In genomic region chr12:68375701-68376469, GRCh38 we compare ENCODE assay signal across 11 cellular contexts. TPM values are rescaled to one million over a fixed set of nuclear protein-coding genes. Genes with fewer than 3 reads are reported as not detected.
DNase-seq lines count a peak whose midpoint lies in the region; ATAC-seq and TF ChIP-seq lines count a peak whose summit lies in the region.
"Had no signal": no experiment of that assay in that cellular context is flagged by ENCODE, and none has a peak within 500 bp of the region (broad histone marks: within the 10 kb centered on the region; RNA-seq: fewer than 3 reads in every experiment).

No MANE protein-coding gene starts in this region.

- 92 to 97% methylated on average over 2 of the region's 2 CpGs for WGBS in lower leg skin, 2 donors
- 73 to 83% methylated on average over 2 of the region's 2 CpGs for WGBS in testis, 2 donors

- TF ChIP-seq POLR2A in lower leg skin (IDR thresholded peaks at IDR 0.05): no peak
- TF ChIP-seq POLR2A in testis (IDR thresholded peaks at IDR 0.05): no peak

- peaks cover 26% of the 10 kb centered on the region for H3K4me1 ChIP-seq in CD4-positive, CD25-positive, alpha-beta regulatory T cell (ENCODE audit: control insufficient read depth, insufficient read depth, low read length, poor library complexity, severe bottlenecking)
- H3K4me1 ChIP-seq in Panc1 (ENCODE audit: control insufficient read depth, insufficient read depth, low read length): peaks cover 20% of the 10 kb centered on the region
- H3K4me1 ChIP-seq in testis: peaks cover 21% of the 10 kb centered on the region

- POLR2A ChIA-PET in Panc1 (lab: Charles Lee): no interaction called here

- H3K36me3 Mint-ChIP-seq in CD4-positive, CD25-positive, alpha-beta regulatory T cell: no peaks in the 10 kb centered on the region

- no peak overlapping the region for H3K4me3 ChIP-seq in CD4-positive, CD25-positive, alpha-beta regulatory T cell (ENCODE audit: low read depth, low read length)
- H3K4me3 ChIP-seq in Panc1 (ENCODE audit: low read depth in 2 of 2, low read length in 2 of 2): no peak overlapping the region
- H3K4me3 ChIP-seq in lower leg skin (ENCODE audit: low read depth, poor library complexity, severe bottlenecking): no peak overlapping the region
- H3K4me3 ChIP-seq in testis: no peak overlapping the region
- H3K4me3 ChIP-seq: sigmoid colon had no signal

- peak overlapping the region in 2 of 4 donors; percentile 23 to 60 for H3K4me3 Mint-ChIP-seq in CD4-positive, CD25-positive, alpha-beta regulatory T cell
- H3K4me3 Mint-ChIP-seq: activated naive CD8-positive, alpha-beta T cell treated with anti-CD3 and anti-CD28 coated beads, Interleukin-2, amount 10 ng/mL, durations not matched to agents 7 days and 5 days had no signal

- intact Hi-C loops in Panc1 (cut with micrococcal nuclease; ENCODE audit: unreplicated experiment): no loop called here
- intact Hi-C loops in lower leg skin (cut with DNase I; ENCODE audit: low total_unique reads): no loop called here
- intact Hi-C loops in testis (cut with DNase I; ENCODE audit: low total_unique reads): no loop called here

- peak overlapping the region; percentile 63 to 96 (median 91) for H3K27ac Mint-ChIP-seq in CD4-positive, CD25-positive, alpha-beta regulatory T cell
- H3K27ac Mint-ChIP-seq: activated naive CD8-positive, alpha-beta T cell treated with anti-CD3 and anti-CD28 coated beads, Interleukin-2, amount 10 ng/mL, durations not matched to agents 7 days and 5 days had no signal

- TF ChIP-seq CTCF in Panc1 (IDR thresholded peaks at IDR 0.05) (no peak), lower leg skin (IDR thresholded peaks at IDR 0.05) (no peak), testis (IDR thresholded peaks at IDR 0.05) (no peak)

- ATAC-seq in CD4-positive, CD25-positive, alpha-beta regulatory T cell (ENCODE audit: low read depth in 2 of 2): no peak
- no peak for ATAC-seq in Panc1

- H3K9me3 ChIP-seq in CD4-positive, CD25-positive, alpha-beta regulatory T cell (ENCODE audit: control insufficient read depth in 2 of 2, low read length in 2 of 2): no peaks in the 10 kb centered on the region
- no peaks in the 10 kb centered on the region for H3K9me3 ChIP-seq in Panc1 (ENCODE audit: control insufficient read depth, insufficient read depth, low read depth, low read length)
- H3K9me3 ChIP-seq in testis: no peaks in the 10 kb centered on the region
- H3K9me3 ChIP-seq: sigmoid colon had no signal

- in situ Hi-C loops in G401 (cut with HindIII; ENCODE audit: low sequenced_read_pairs): no loop called here
- in situ Hi-C loops in Panc1 (cut with HindIII; ENCODE audit: low pct_unique_long_range_greater_than_20kb, low sequenced_read_pairs): no loop called here

- H3K36me3 ChIP-seq in CD4-positive, CD25-positive, alpha-beta regulatory T cell (ENCODE audit: control insufficient read depth, insufficient read depth, low read length): no peaks in the 10 kb centered on the region
- H3K36me3 ChIP-seq in Panc1 (ENCODE audit: control insufficient read depth, insufficient read depth, low read length): no peaks in the 10 kb centered on the region
- H3K36me3 ChIP-seq in testis (ENCODE audit: low read depth, missing control alignments): no peaks in the 10 kb centered on the region
- H3K36me3 ChIP-seq: sigmoid colon had no signal

- peaks cover 6% of the 10 kb centered on the region for H3K27me3 Mint-ChIP-seq in CD4-positive, CD25-positive, alpha-beta regulatory T cell
- H3K27me3 Mint-ChIP-seq: activated naive CD8-positive, alpha-beta T cell treated with anti-CD3 and anti-CD28 coated beads, Interleukin-2, amount 10 ng/mL, durations not matched to agents 7 days and 5 days had no signal

- H3K9me3 Mint-ChIP-seq in CD4-positive, CD25-positive, alpha-beta regulatory T cell: peaks cover 0 to 2% (median 0%) of the 10 kb centered on the region in 7 donors
- H3K9me3 Mint-ChIP-seq: activated naive CD8-positive, alpha-beta T cell treated with anti-CD3 and anti-CD28 coated beads, Interleukin-2, amount 10 ng/mL, durations not matched to agents 7 days and 5 days had no signal

- no peaks in the 10 kb centered on the region for H3K27me3 ChIP-seq in CD4-positive, CD25-positive, alpha-beta regulatory T cell (ENCODE audit: control insufficient read depth, insufficient read depth, low read length)
- H3K27me3 ChIP-seq in Panc1 (ENCODE audit: control insufficient read depth, insufficient read depth, low read length) (no peaks in the 10 kb centered on the region), testis (no peaks in the 10 kb centered on the region)
- H3K27me3 ChIP-seq: sigmoid colon had no signal

- CTCF ChIA-PET in Panc1 (lab: Charles Lee): interaction anchor here (0.6 kb wide), 1 partner anchor 487 kb away, joined by 6 read pairs; no protein-coding TSS in a partner anchor

- no peak for DNase-seq in CD4-positive, CD25-positive, alpha-beta regulatory T cell
- peak; percentile 46 for DNase-seq in G401 (ENCODE audit: low spot score)
- DNase-seq in Panc1 (ENCODE audit: low read depth, low spot score): no peak
- peak; percentile 45 for DNase-seq in fibroblast of gingiva (ENCODE audit: low read depth)
- no peak for DNase-seq in lower leg skin (ENCODE audit: low spot score in 2 of 2)
- no peak for DNase-seq in midbrain (lab: John Stamatoyannopoulos, UW)
- DNase-seq in testis: no peak
- DNase-seq in NCI-H1930 (lab: John Stamatoyannopoulos, UW): no peak
- DNase-seq: activated naive CD8-positive, alpha-beta T cell treated with anti-CD3 and anti-CD28 coated beads, Interleukin-2, amount 10 ng/mL, durations not matched to agents 7 days and 5 days; SHP77; sigmoid colon had no signal

- H3K4me1 Mint-ChIP-seq in CD4-positive, CD25-positive, alpha-beta regulatory T cell: peaks cover 24 to 44% (median 34%) of the 10 kb centered on the region in 4 donors

- H3K27ac ChIP-seq in CD4-positive, CD25-positive, alpha-beta regulatory T cell (ENCODE audit: insufficient read depth, low read length, poor library complexity, severe bottlenecking): peak overlapping the region; percentile 83
- H3K27ac ChIP-seq in Panc1 (ENCODE audit: low read length) (peak overlapping the region; percentile 71; the same call in 1 of the 2 replicates), testis (no peak overlapping the region)
- H3K27ac ChIP-seq: sigmoid colon had no signal

- BruUV-seq in Panc1 (replicated peaks; lab: Mats Ljungman, UMichigan): no TSS peak

RNA-seq across cellular contexts. Expression of gene MDM1, which starts 43.7 kb away (rescaled TPM):
- 21.2 TPM for total RNA-seq in CD4-positive, CD25-positive, alpha-beta regulatory T cell
- polyA plus RNA-seq in CD4-positive, CD25-positive, alpha-beta regulatory T cell: 10 to 100 TPM; 13.4 to 21.1 (median 15.5) TPM
- 6.5 and 12.8 TPM in 2 replicates for total RNA-seq in G401 (2014; rRNA removed; shearing (Covaris generic))
- total RNA-seq in Panc1 (2021; ENCODE audit: unreplicated experiment): 17.8 TPM
- 7.2 TPM for polyA plus RNA-seq in Panc1 (2012; ENCODE audit: insufficient read length)
- total RNA-seq in lower leg skin: 1 to 10 TPM; 5.9 to 9.3 (median 7.6) TPM
- 10 to 100 TPM; 32.7 to 35.3 TPM for total RNA-seq in testis
- polyA plus RNA-seq in testis (ENCODE audit: insufficient read depth, low read depth, low replicate concordance): 36.1 TPM

Comparison
In these comparisons a context has a peak if more than half of its experiments do, and no peak if none do; other contexts are left out.
1. DNase-seq: peak in G401 (single experiment) and fibroblast of gingiva (single experiment); none in CD4-positive, CD25-positive, alpha-beta regulatory T cell (0 of 3), Panc1 (single experiment), lower leg skin (0 of 2), midbrain (single experiment), testis (single experiment) and NCI-H1930 (0 of 2).
2. H3K27ac ChIP-seq: peak in CD4-positive, CD25-positive, alpha-beta regulatory T cell (single experiment) and Panc1 (single experiment); none in testis (0 of 2).